In the genomic region with DNA sequence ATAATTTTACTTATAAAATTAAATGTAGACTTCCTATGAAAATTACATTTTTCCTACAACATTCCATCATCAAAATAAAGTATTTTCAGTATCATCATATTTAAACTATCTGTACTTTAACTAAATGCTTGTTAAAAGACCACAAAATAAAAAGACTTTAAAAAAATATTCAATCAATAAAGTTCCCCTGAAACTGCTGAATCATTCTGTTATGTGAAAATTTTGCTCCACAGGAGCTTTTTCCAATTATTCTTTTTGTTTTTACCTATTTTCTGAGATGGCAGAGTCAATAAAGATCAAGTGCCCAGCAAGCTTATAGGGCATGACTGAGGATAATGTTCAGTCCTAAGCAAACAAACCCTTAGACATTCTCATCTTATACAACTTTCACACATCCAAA, we compare ENCODE assay signal across 1 cellular context.
TF ChIP-seq lines count a peak whose summit lies in the region.

No MANE protein-coding gene starts in this region.

TF ChIP-seq in HepG2, 621 proteins besides CTCF, POLR2A, EP300 and RAD21 (continued from another document):
- TF ChIP-seq, protein P1, sequence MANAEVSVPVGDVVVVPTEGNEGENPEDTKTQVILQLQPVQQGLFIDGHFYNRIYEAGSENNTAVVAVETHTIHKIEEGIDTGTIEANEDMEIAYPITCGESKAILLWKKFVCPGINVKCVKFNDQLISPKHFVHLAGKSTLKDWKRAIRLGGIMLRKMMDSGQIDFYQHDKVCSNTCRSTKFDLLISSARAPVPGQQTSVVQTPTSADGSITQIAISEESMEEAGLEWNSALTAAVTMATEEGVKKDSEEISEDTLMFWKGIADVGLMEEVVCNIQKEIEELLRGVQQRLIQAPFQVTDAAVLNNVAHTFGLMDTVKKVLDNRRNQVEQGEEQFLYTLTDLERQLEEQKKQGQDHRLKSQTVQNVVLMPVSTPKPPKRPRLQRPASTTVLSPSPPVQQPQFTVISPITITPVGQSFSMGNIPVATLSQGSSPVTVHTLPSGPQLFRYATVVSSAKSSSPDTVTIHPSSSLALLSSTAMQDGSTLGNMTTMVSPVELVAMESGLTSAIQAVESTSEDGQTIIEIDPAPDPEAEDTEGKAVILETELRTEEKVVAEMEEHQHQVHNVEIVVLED (CRISPR knock-in tag; IDR thresholded peaks at IDR 0.05; ENCODE audit: borderline replicate concordance), result no peak
- TF ChIP-seq ATF3 (CRISPR knock-in tag; IDR thresholded peaks at IDR 0.05), result no peak
